In genomic region chr15:70361106-70361505, GRCh38 we compare ENCODE assay signal across 20 cellular contexts.
"Had no signal": no experiment of that assay in that cellular context is flagged by ENCODE, and none has a peak within 500 bp of the region (broad histone marks: within the 10 kb centered on the region; RNA-seq: fewer than 3 reads in every experiment).

No MANE protein-coding gene starts in this region.

- H3K36me3 ChIP-seq: gastroesophageal sphincter, thoracic aorta, upper lobe of left lung had no signal

- H3K9me3 ChIP-seq: gastroesophageal sphincter, thoracic aorta, upper lobe of left lung had no signal

- H3K4me3 Mint-ChIP-seq: activated CD8-positive, alpha-beta T cell treated with anti-CD3 and anti-CD28 coated beads for 36 hours; activated naive CD8-positive, alpha-beta T cell; effector memory CD8-positive, alpha-beta T cell; memory B cell; natural killer cell; stimulated activated naive CD8-positive, alpha-beta T cell treated with anti-CD3 and anti-CD28 coated beads, Interleukin-15, Interleukin-2, amounts not matched to agents 100 ng/mL and 50 ng/mL, for 24 hours; WTC11 had no signal

- H3K27me3 ChIP-seq: gastroesophageal sphincter, hepatocyte, upper lobe of left lung had no signal

- H3K27ac Mint-ChIP-seq: activated CD8-positive, alpha-beta T cell treated with anti-CD3 and anti-CD28 coated beads for 36 hours; activated naive CD8-positive, alpha-beta T cell; effector memory CD8-positive, alpha-beta T cell; memory B cell; natural killer cell; stimulated activated naive CD8-positive, alpha-beta T cell treated with anti-CD3 and anti-CD28 coated beads, Interleukin-15, Interleukin-2, amounts not matched to agents 100 ng/mL and 50 ng/mL, for 24 hours; WTC11 had no signal

- H3K9me3 Mint-ChIP-seq: activated CD8-positive, alpha-beta T cell treated with anti-CD3 and anti-CD28 coated beads for 36 hours; effector memory CD8-positive, alpha-beta T cell; memory B cell; natural killer cell; stimulated activated naive CD8-positive, alpha-beta T cell treated with anti-CD3 and anti-CD28 coated beads, Interleukin-15, Interleukin-2, amounts not matched to agents 100 ng/mL and 50 ng/mL, for 24 hours had no signal

- H3K4me3 ChIP-seq: gastroesophageal sphincter, hepatocyte, thoracic aorta, upper lobe of left lung had no signal

- H3K79me2 ChIP-seq: hepatocyte had no signal

- H3K36me3 Mint-ChIP-seq: activated naive CD8-positive, alpha-beta T cell; memory B cell; natural killer cell; WTC11 had no signal

- DNase-seq: activated CD4-positive, alpha-beta T cell treated with anti-CD3 and anti-CD28 coated beads, Interleukin-2, amount 50 U/mL, for 1 hour; activated CD8-positive, alpha-beta T cell treated with anti-CD3 and anti-CD28 coated beads for 36 hours; activated naive CD4-positive, alpha-beta T cell treated with Interleukin-2 at 50 U/mL for 16 hours; anterior cingulate cortex; cortex of kidney; effector memory CD8-positive, alpha-beta T cell; kidney; left colon; natural killer cell; posterior cingulate gyrus; right cardiac atrium; T-helper 2 cell; upper lobe of left lung had no signal

- H3K4me1 Mint-ChIP-seq: natural killer cell had no signal

- H2AFZ ChIP-seq: hepatocyte had no signal

- H3K4me2 ChIP-seq: hepatocyte had no signal

- H3K27ac ChIP-seq: gastroesophageal sphincter, hepatocyte, thoracic aorta, upper lobe of left lung had no signal

- H3K27me3 Mint-ChIP-seq: memory B cell had no signal

- H3K4me1 ChIP-seq: gastroesophageal sphincter, upper lobe of left lung had no signal
